ENCODE assay signal across 15 cellular contexts in genomic region chr11:105181521-105181920, GRCh38. TPM values are rescaled to one million over a fixed set of nuclear protein-coding genes. Genes with fewer than 3 reads are reported as not detected.
DNase-seq lines count a peak whose midpoint lies in the region; ATAC-seq and TF ChIP-seq lines count a peak whose summit lies in the region.
"Had no signal": no experiment of that assay in that cellular context is flagged by ENCODE, and none has a peak within 500 bp of the region (broad histone marks: within the 10 kb centered on the region; RNA-seq: fewer than 3 reads in every experiment).

No MANE protein-coding gene starts in this region.

- no peaks in the 10 kb centered on the region for H3K36me3 Mint-ChIP-seq in dendritic cell treated with granulocyte-macrophage colony-stimulating factor and Interleukin-4, amounts not matched to agents 40 ng/mL and 50 ng/mL, for 4 days (ENCODE audit: low read depth)
- no peaks in the 10 kb centered on the region for H3K36me3 Mint-ChIP-seq in activated CD8-positive, alpha-beta T cell treated with anti-CD3 and anti-CD28 coated beads, Interleukin-2, amount 10 ng/mL, durations not matched to agents 7 days and 5 days (ENCODE audit: low read depth)
- H3K36me3 Mint-ChIP-seq: stimulated activated naive B cell treated with anti-CD40 and anti-IgM and Interleukin-4, amounts not matched to agents 10 μg/mL and 1 μg/mL and 100 μg/mL, for 72 hours had no signal

- no peak overlapping the region for H4K8ac ChIP-seq in mesenchymal stem cell (ENCODE audit: low read length)

- no peak overlapping the region for H3K4me3 ChIP-seq in NB4 (ENCODE audit: low read depth, low read length)
- no peak overlapping the region for H3K4me3 ChIP-seq in mesenchymal stem cell (ENCODE audit: insufficient read depth in 1 of 2, low read depth in 1 of 2, low read length in 2 of 2)
- H3K4me3 ChIP-seq: BLaER1 had no signal

- H3K79me1 ChIP-seq in mesenchymal stem cell (replicated peaks; ENCODE audit: low read length, poor library complexity, severe bottlenecking): no peaks in the 10 kb centered on the region

- TF ChIP-seq POLR2A in NB4 (IDR thresholded peaks at IDR 0.05; ENCODE audit: extremely low read depth, insufficient read length): no peak

- H3K27me3 ChIP-seq in mesenchymal stem cell (ENCODE audit: control insufficient read depth in 1 of 2, insufficient read depth in 1 of 2, low read length in 2 of 2): no peaks in the 10 kb centered on the region
- H3K27me3 ChIP-seq: BLaER1 had no signal

- H3K27ac Mint-ChIP-seq in dendritic cell treated with granulocyte-macrophage colony-stimulating factor and Interleukin-4, amounts not matched to agents 40 ng/mL and 50 ng/mL, for 4 days: peak overlapping the region; percentile 82
- H3K27ac Mint-ChIP-seq in activated CD8-positive, alpha-beta T cell treated with anti-CD3 and anti-CD28 coated beads, Interleukin-2, amount 10 ng/mL, durations not matched to agents 7 days and 5 days: no peak overlapping the region
- H3K27ac Mint-ChIP-seq: activated CD4-positive, alpha-beta T cell treated with anti-CD3 and anti-CD28 coated beads, Interleukin-2, amount 10 ng/mL, durations not matched to agents 24 days and 14 days; stimulated activated naive B cell treated with anti-CD40 and anti-IgM and Interleukin-4, amounts not matched to agents 10 μg/mL and 1 μg/mL and 100 μg/mL, for 72 hours had no signal

- no peaks in the 10 kb centered on the region for H3K36me3 ChIP-seq in mesenchymal stem cell (ENCODE audit: control insufficient read depth in 1 of 2, insufficient read depth in 2 of 2, low read depth in 1 of 2, low read length in 2 of 2)
- H3K36me3 ChIP-seq: BLaER1 had no signal

- H3K9ac ChIP-seq in mesenchymal stem cell (ENCODE audit: low read length): no peak overlapping the region
- H3K9ac ChIP-seq: BLaER1 had no signal

- no peak overlapping the region for H2BK15ac ChIP-seq in mesenchymal stem cell (ENCODE audit: low read depth, poor library complexity, severe bottlenecking)

- H4K91ac ChIP-seq in mesenchymal stem cell (ENCODE audit: low read length): no peak overlapping the region

- POLR2A ChIA-PET in activated CD8-positive, alpha-beta T cell treated with anti-CD3 and anti-CD28 coated beads, Interleukin-2, amount 10 ng/mL, durations not matched to agents 7 days and 5 days (lab: Charles Lee): no interaction called here

- H3K4ac ChIP-seq in mesenchymal stem cell (ENCODE audit: low read depth in 1 of 2, low read length in 2 of 2): no peak overlapping the region

- no peak overlapping the region for H2BK120ac ChIP-seq in mesenchymal stem cell (ENCODE audit: low read depth, low read length)

- no peak overlapping the region for H3K4me2 ChIP-seq in mesenchymal stem cell (ENCODE audit: low read length, poor library complexity, severe bottlenecking)
- H3K4me2 ChIP-seq: BLaER1 had no signal

- H2AFZ ChIP-seq in mesenchymal stem cell (ENCODE audit: low read depth, low read length): no peak overlapping the region

- H3K9me3 ChIP-seq in mesenchymal stem cell (ENCODE audit: control insufficient read depth, low read length): no peaks in the 10 kb centered on the region
- H3K9me3 ChIP-seq: BLaER1 had no signal

- peaks cover 8% of the 10 kb centered on the region for H3K9me3 Mint-ChIP-seq in dendritic cell treated with granulocyte-macrophage colony-stimulating factor and Interleukin-4, amounts not matched to agents 40 ng/mL and 50 ng/mL, for 4 days
- H3K9me3 Mint-ChIP-seq in activated CD8-positive, alpha-beta T cell treated with anti-CD3 and anti-CD28 coated beads, Interleukin-2, amount 10 ng/mL, durations not matched to agents 7 days and 5 days (ENCODE audit: insufficient read depth): no peaks in the 10 kb centered on the region
- H3K9me3 Mint-ChIP-seq: activated CD4-positive, alpha-beta T cell treated with anti-CD3 and anti-CD28 coated beads, Interleukin-2, amount 10 ng/mL, durations not matched to agents 24 days and 14 days; stimulated activated naive B cell treated with anti-CD40 and anti-IgM and Interleukin-4, amounts not matched to agents 10 μg/mL and 1 μg/mL and 100 μg/mL, for 72 hours had no signal

- H3K4me1 Mint-ChIP-seq in dendritic cell treated with granulocyte-macrophage colony-stimulating factor and Interleukin-4, amounts not matched to agents 40 ng/mL and 50 ng/mL, for 4 days (ENCODE audit: low read depth): peaks cover 20% of the 10 kb centered on the region
- H3K4me1 Mint-ChIP-seq in activated CD8-positive, alpha-beta T cell treated with anti-CD3 and anti-CD28 coated beads, Interleukin-2, amount 10 ng/mL, durations not matched to agents 7 days and 5 days (ENCODE audit: low read depth): no peaks in the 10 kb centered on the region
- H3K4me1 Mint-ChIP-seq: activated CD4-positive, alpha-beta T cell treated with anti-CD3 and anti-CD28 coated beads, Interleukin-2, amount 10 ng/mL, durations not matched to agents 24 days and 14 days; stimulated activated naive B cell treated with anti-CD40 and anti-IgM and Interleukin-4, amounts not matched to agents 10 μg/mL and 1 μg/mL and 100 μg/mL, for 72 hours had no signal

- no peak overlapping the region for H3K4me3 Mint-ChIP-seq in dendritic cell treated with granulocyte-macrophage colony-stimulating factor and Interleukin-4, amounts not matched to agents 40 ng/mL and 50 ng/mL, for 4 days
- H3K4me3 Mint-ChIP-seq in activated CD8-positive, alpha-beta T cell treated with anti-CD3 and anti-CD28 coated beads, Interleukin-2, amount 10 ng/mL, durations not matched to agents 7 days and 5 days: no peak overlapping the region
- H3K4me3 Mint-ChIP-seq: activated CD4-positive, alpha-beta T cell treated with anti-CD3 and anti-CD28 coated beads, Interleukin-2, amount 10 ng/mL, durations not matched to agents 24 days and 14 days; stimulated activated naive B cell treated with anti-CD40 and anti-IgM and Interleukin-4, amounts not matched to agents 10 μg/mL and 1 μg/mL and 100 μg/mL, for 72 hours had no signal

- CTCF ChIA-PET in activated CD8-positive, alpha-beta T cell treated with anti-CD3 and anti-CD28 coated beads, Interleukin-2, amount 10 ng/mL, durations not matched to agents 7 days and 5 days (lab: Charles Lee): no interaction called here

- H3K23ac ChIP-seq in mesenchymal stem cell (ENCODE audit: low read length in 2 of 2): no peak overlapping the region

- no peak for ATAC-seq in activated CD8-positive, alpha-beta T cell treated with anti-CD3 and anti-CD28 coated beads, Interleukin-2, amount 10 ng/mL, durations not matched to agents 7 days and 5 days

- H3K27ac ChIP-seq in mesenchymal stem cell (ENCODE audit: low read length, poor library complexity, severe bottlenecking): no peak overlapping the region
- H3K27ac ChIP-seq: BLaER1 had no signal

- no peak overlapping the region for H2BK12ac ChIP-seq in mesenchymal stem cell (ENCODE audit: low read length in 2 of 2)

- no peak overlapping the region for H3K14ac ChIP-seq in mesenchymal stem cell (ENCODE audit: low read length in 2 of 2)

- H2AK5ac ChIP-seq in mesenchymal stem cell (ENCODE audit: low read length, severe bottlenecking): no peak overlapping the region

- H2BK5ac ChIP-seq in mesenchymal stem cell (ENCODE audit: low read depth, low read length, poor library complexity, severe bottlenecking): no peak overlapping the region

- WGBS in mesenchymal stem cell: 80% methylated on average over 1 of the region's 1 CpG

- DNase-seq in AML-193 (lab: John Stamatoyannopoulos, UW): peak; percentile 94 to 95
- peak; percentile 80 for DNase-seq in NB4 (ENCODE audit: low read depth)
- peak; percentile 48 for DNase-seq in mesenchymal stem cell
- no peak for DNase-seq in NCI-H2196 (lab: John Stamatoyannopoulos, UW; ENCODE audit: unreplicated experiment)
- DNase-seq in activated CD8-positive, alpha-beta T cell treated with anti-CD3 and anti-CD28 coated beads, Interleukin-2, amount 10 ng/mL, durations not matched to agents 7 days and 5 days: no peak
- DNase-seq in NCI-H2081 treated with DMSO at 0.1 percent for 48 hours (lab: John Stamatoyannopoulos, UW): no peak
- no peak for DNase-seq in NCI-H748 treated with DMSO at 0.1 percent for 48 hours (lab: John Stamatoyannopoulos, UW)
- DNase-seq: activated CD4-positive, alpha-beta T cell treated with anti-CD3 and anti-CD28 coated beads, Interleukin-2, amount 10 ng/mL, durations not matched to agents 24 days and 14 days; activated effector memory CD4-positive, alpha-beta T cell treated with Interleukin-2 at 50 U/mL for 16 hours; erythroblast; NCI-H524; stimulated activated naive B cell treated with anti-CD40 and anti-IgM and Interleukin-4, amounts not matched to agents 10 μg/mL and 1 μg/mL and 100 μg/mL, for 72 hours had no signal

- H3K4me1 ChIP-seq in mesenchymal stem cell (ENCODE audit: control insufficient read depth, insufficient read depth, low read depth, low read length): no peaks in the 10 kb centered on the region
- H3K4me1 ChIP-seq: BLaER1 had no signal

- TF ChIP-seq CTCF in NB4 (IDR thresholded peaks at IDR 0.05; ENCODE audit: low read depth, low read length): no peak

- H3K27me3 Mint-ChIP-seq in dendritic cell treated with granulocyte-macrophage colony-stimulating factor and Interleukin-4, amounts not matched to agents 40 ng/mL and 50 ng/mL, for 4 days: no peaks in the 10 kb centered on the region
- no peaks in the 10 kb centered on the region for H3K27me3 Mint-ChIP-seq in activated CD8-positive, alpha-beta T cell treated with anti-CD3 and anti-CD28 coated beads, Interleukin-2, amount 10 ng/mL, durations not matched to agents 7 days and 5 days (ENCODE audit: low read depth)
- H3K27me3 Mint-ChIP-seq: stimulated activated naive B cell treated with anti-CD40 and anti-IgM and Interleukin-4, amounts not matched to agents 10 μg/mL and 1 μg/mL and 100 μg/mL, for 72 hours had no signal

- intact Hi-C loops in dendritic cell treated with granulocyte-macrophage colony-stimulating factor and Interleukin-4, amounts not matched to agents 40 ng/mL and 50 ng/mL, for 4 days (cut with micrococcal nuclease): loop anchor here (10.0 kb wide), 2 partner anchors 147 to 217 kb away; partner anchors contain the start of genes CASP1 and CASP4

- no peak overlapping the region for H3K18ac ChIP-seq in mesenchymal stem cell (ENCODE audit: low read depth in 1 of 2, low read length in 2 of 2)

RNA-seq across cellular contexts. Expression of gene CARD18, which starts 42.0 kb away (rescaled TPM):
- polyA plus RNA-seq in mesenchymal stem cell (2013, experiment 1 of 2): not detected
- not detected for polyA plus RNA-seq in mesenchymal stem cell (2013, experiment 2 of 2)
- not detected for total RNA-seq in activated CD8-positive, alpha-beta T cell treated with anti-CD3 and anti-CD28 coated beads, Interleukin-2, amount 10 ng/mL, durations not matched to agents 7 days and 5 days
- total RNA-seq: activated CD4-positive, alpha-beta T cell treated with anti-CD3 and anti-CD28 coated beads, Interleukin-2, amount 10 ng/mL, durations not matched to agents 24 days and 14 days; SK-MEL-5 had no signal

Comparison
In these comparisons a context has a peak if more than half of its experiments do, and no peak if none do; other contexts are left out.
1. DNase-seq: peak in AML-193 (2 of 2), NB4 (single experiment) and mesenchymal stem cell (single experiment); none in NCI-H2196 (single experiment), activated CD8-positive, alpha-beta T cell treated with anti-CD3 and anti-CD28 coated beads, Interleukin-2, amount 10 ng/mL, durations not matched to agents 7 days and 5 days (single experiment), NCI-H2081 treated with DMSO at 0.1 percent for 48 hours (single experiment) and NCI-H748 treated with DMSO at 0.1 percent for 48 hours (single experiment).